In genomic region chr10:21055339-21056135, GRCh38 we compare ENCODE assay signal across 25 cellular contexts.
DNase-seq lines count a peak whose midpoint lies in the region; ATAC-seq and TF ChIP-seq lines count a peak whose summit lies in the region.
"Had no signal": no experiment of that assay in that cellular context is flagged by ENCODE, and none has a peak within 500 bp of the region (broad histone marks: within the 10 kb centered on the region; RNA-seq: fewer than 3 reads in every experiment).

No MANE protein-coding gene starts in this region.

- peaks cover 9% of the 10 kb centered on the region for H3K4me1 Mint-ChIP-seq in activated CD4-positive, alpha-beta T cell treated with anti-CD3 and anti-CD28 coated beads for 36 hours
- peaks cover 2% of the 10 kb centered on the region for H3K4me1 Mint-ChIP-seq in activated CD4-positive, alpha-beta T cell treated with anti-CD3 and anti-CD28 coated beads, Interleukin-2, amount 10 ng/mL, durations not matched to agents 24 days and 14 days
- peaks cover 6% of the 10 kb centered on the region for H3K4me1 Mint-ChIP-seq in activated naive CD8-positive, alpha-beta T cell treated with anti-CD3 and anti-CD28 coated beads for 36 hours
- H3K4me1 Mint-ChIP-seq: CD4-positive, alpha-beta memory T cell had no signal

- POLR2A ChIA-PET in activated CD4-positive, alpha-beta T cell treated with anti-CD3 and anti-CD28 coated beads for 36 hours (lab: Charles Lee): no interaction called here

- H3K4me3 ChIP-seq in Jurkat, Clone E6-1 (ENCODE audit: low read length): no peak overlapping the region
- H3K4me3 ChIP-seq: ascending aorta, colonic mucosa, HAP-1, lower lobe of right lung, ovary, thoracic aorta had no signal

- no peak overlapping the region for H3K27ac Mint-ChIP-seq in activated CD4-positive, alpha-beta T cell treated with anti-CD3 and anti-CD28 coated beads for 36 hours
- H3K27ac Mint-ChIP-seq in activated CD4-positive, alpha-beta T cell treated with anti-CD3 and anti-CD28 coated beads, Interleukin-2, amount 10 ng/mL, durations not matched to agents 24 days and 14 days: no peak overlapping the region
- peak overlapping the region; percentile 51 for H3K27ac Mint-ChIP-seq in activated naive CD8-positive, alpha-beta T cell treated with anti-CD3 and anti-CD28 coated beads for 36 hours
- H3K27ac Mint-ChIP-seq: activated naive CD4-positive, alpha-beta T cell treated with anti-CD3 and anti-CD28 coated beads, Interleukin-2, amount 50 U/mL, for 72 hours; CD4-positive, alpha-beta memory T cell; nephron; stimulated activated naive CD8-positive, alpha-beta T cell treated with anti-CD3 and anti-CD28 coated beads, Interleukin-15, Interleukin-2, amounts not matched to agents 100 ng/mL and 50 ng/mL, for 24 hours had no signal

- no peak overlapping the region for H3K4me3 Mint-ChIP-seq in activated CD4-positive, alpha-beta T cell treated with anti-CD3 and anti-CD28 coated beads for 36 hours
- no peak overlapping the region for H3K4me3 Mint-ChIP-seq in activated CD4-positive, alpha-beta T cell treated with anti-CD3 and anti-CD28 coated beads, Interleukin-2, amount 10 ng/mL, durations not matched to agents 24 days and 14 days
- H3K4me3 Mint-ChIP-seq in activated naive CD8-positive, alpha-beta T cell treated with anti-CD3 and anti-CD28 coated beads for 36 hours: peak overlapping the region; percentile 45
- H3K4me3 Mint-ChIP-seq: CD4-positive, alpha-beta memory T cell; nephron; stimulated activated naive CD8-positive, alpha-beta T cell treated with anti-CD3 and anti-CD28 coated beads, Interleukin-15, Interleukin-2, amounts not matched to agents 100 ng/mL and 50 ng/mL, for 24 hours had no signal

- H3K9me3 Mint-ChIP-seq in activated CD4-positive, alpha-beta T cell treated with anti-CD3 and anti-CD28 coated beads for 36 hours (ENCODE audit: low read depth): peaks cover 4% of the 10 kb centered on the region
- peaks cover 4% of the 10 kb centered on the region for H3K9me3 Mint-ChIP-seq in activated CD4-positive, alpha-beta T cell treated with anti-CD3 and anti-CD28 coated beads, Interleukin-2, amount 10 ng/mL, durations not matched to agents 24 days and 14 days
- H3K9me3 Mint-ChIP-seq in activated naive CD8-positive, alpha-beta T cell treated with anti-CD3 and anti-CD28 coated beads for 36 hours: peaks cover 26% of the 10 kb centered on the region

- peak; percentile 19 for DNase-seq in activated CD4-positive, alpha-beta T cell treated with anti-CD3 and anti-CD28 coated beads for 36 hours
- DNase-seq in activated CD4-positive, alpha-beta T cell treated with anti-CD3 and anti-CD28 coated beads, Interleukin-2, amount 10 ng/mL, durations not matched to agents 24 days and 14 days: no peak
- DNase-seq in Jurkat, Clone E6-1 (ENCODE audit: low read depth, low spot score): peak; percentile 32
- peak; percentile 6 for DNase-seq in activated naive CD8-positive, alpha-beta T cell treated with anti-CD3 and anti-CD28 coated beads for 36 hours
- peak; percentile 60 for DNase-seq in retina
- no peak for DNase-seq in DMS53 treated with DMSO at 0.1 percent for 48 hours (lab: John Stamatoyannopoulos, UW; ENCODE audit: unreplicated experiment)
- DNase-seq: CD4-positive, alpha-beta memory T cell; colonic mucosa; effector CD8-positive, alpha-beta T cell; hippocampal formation; lower lobe of right lung; MM.1S; NCI-H1436; NCI-H226; NCI-H774; ovary; SHP77 treated with DMSO at 0.1 percent for 48 hours had no signal

- intact Hi-C loops in activated CD4-positive, alpha-beta T cell treated with anti-CD3 and anti-CD28 coated beads for 36 hours (cut with DNase I, micrococcal nuclease): no loop called here
- intact Hi-C loops in activated CD4-positive, alpha-beta T cell treated with anti-CD3 and anti-CD28 coated beads, Interleukin-2, amount 10 ng/mL, durations not matched to agents 24 days and 14 days (cut with micrococcal nuclease): no loop called here

- peaks cover 6% of the 10 kb centered on the region for H3K27me3 Mint-ChIP-seq in activated CD4-positive, alpha-beta T cell treated with anti-CD3 and anti-CD28 coated beads for 36 hours
- H3K27me3 Mint-ChIP-seq in activated CD4-positive, alpha-beta T cell treated with anti-CD3 and anti-CD28 coated beads, Interleukin-2, amount 10 ng/mL, durations not matched to agents 24 days and 14 days: no peaks in the 10 kb centered on the region
- peaks cover 3% of the 10 kb centered on the region for H3K27me3 Mint-ChIP-seq in activated naive CD8-positive, alpha-beta T cell treated with anti-CD3 and anti-CD28 coated beads for 36 hours
- H3K27me3 Mint-ChIP-seq: CD4-positive, alpha-beta memory T cell; stimulated activated naive CD8-positive, alpha-beta T cell treated with anti-CD3 and anti-CD28 coated beads, Interleukin-15, Interleukin-2, amounts not matched to agents 100 ng/mL and 50 ng/mL, for 24 hours had no signal

- H3K36me3 Mint-ChIP-seq in activated CD4-positive, alpha-beta T cell treated with anti-CD3 and anti-CD28 coated beads for 36 hours (ENCODE audit: low read depth): no peaks in the 10 kb centered on the region
- no peaks in the 10 kb centered on the region for H3K36me3 Mint-ChIP-seq in activated CD4-positive, alpha-beta T cell treated with anti-CD3 and anti-CD28 coated beads, Interleukin-2, amount 10 ng/mL, durations not matched to agents 24 days and 14 days (ENCODE audit: low read depth)
- H3K36me3 Mint-ChIP-seq in activated naive CD8-positive, alpha-beta T cell treated with anti-CD3 and anti-CD28 coated beads for 36 hours: no peaks in the 10 kb centered on the region
- H3K36me3 Mint-ChIP-seq: CD4-positive, alpha-beta memory T cell had no signal

- CTCF ChIA-PET in activated CD4-positive, alpha-beta T cell treated with anti-CD3 and anti-CD28 coated beads for 36 hours (lab: Charles Lee): interaction anchor here (1.0 kb wide), 1 partner anchor 24 kb away, joined by 3 read pairs; no protein-coding TSS in a partner anchor

- peak; percentile 61 for ATAC-seq in activated CD4-positive, alpha-beta T cell treated with anti-CD3 and anti-CD28 coated beads for 36 hours
- no peak for ATAC-seq in SK-N-SH treated with all-trans-retinoic acid at 6 μM for 48 hours
- ATAC-seq in GM21381 (IDR thresholded peaks at IDR 0.05; ENCODE audit: unreplicated experiment): no peak
- ATAC-seq: lower lobe of right lung had no signal

TF ChIP-seq in SK-N-SH treated with all-trans-retinoic acid at 6 μM for 48 hours, 23 proteins besides CTCF, POLR2A, EP300 and RAD21:
- TF ChIP-seq ZNF8 (CRISPR knock-in tag; IDR thresholded peaks at IDR 0.05) (no peak), TOX (CRISPR knock-in tag; IDR thresholded peaks at IDR 0.05; ENCODE audit: borderline replicate concordance) (no peak)

Comparison
In these comparisons a context has a peak if more than half of its experiments do, and no peak if none do; other contexts are left out.
1. DNase-seq: peak in activated CD4-positive, alpha-beta T cell treated with anti-CD3 and anti-CD28 coated beads for 36 hours (single experiment), Jurkat, Clone E6-1 (single experiment), activated naive CD8-positive, alpha-beta T cell treated with anti-CD3 and anti-CD28 coated beads for 36 hours (single experiment) and retina (single experiment); none in activated CD4-positive, alpha-beta T cell treated with anti-CD3 and anti-CD28 coated beads, Interleukin-2, amount 10 ng/mL, durations not matched to agents 24 days and 14 days (single experiment) and DMS53 treated with DMSO at 0.1 percent for 48 hours (single experiment).